Comparison of ENCODE assay signal across 19 cellular contexts in the genomic region with DNA sequence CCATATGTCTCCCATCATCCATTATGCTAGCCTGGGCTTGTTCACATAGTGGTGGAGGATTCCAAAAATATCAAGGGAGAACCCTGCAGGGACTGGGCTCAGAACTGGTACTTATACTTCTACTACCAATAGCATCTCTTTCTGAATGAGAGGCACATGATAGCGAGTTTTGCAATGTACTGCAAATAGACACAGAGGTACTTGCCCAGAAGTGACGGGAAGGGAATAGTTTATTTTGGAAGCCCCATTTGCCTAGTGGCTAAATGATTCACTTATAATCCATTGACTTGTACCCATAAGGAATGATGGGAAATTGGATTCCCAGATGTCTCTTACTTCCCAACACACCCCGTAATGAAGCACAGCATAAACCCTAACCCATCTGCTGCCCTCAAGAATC.
"Had no signal": no experiment of that assay in that cellular context is flagged by ENCODE, and none has a peak within 500 bp of the region (broad histone marks: within the 10 kb centered on the region; RNA-seq: fewer than 3 reads in every experiment).

No MANE protein-coding gene starts in this region.

- H3K9me3 ChIP-seq: adrenal gland, mucosa of descending colon, ovary, suprapubic skin had no signal

- H3K4me1 ChIP-seq: adrenal gland had no signal

- H3K4me1 Mint-ChIP-seq: memory B cell; naive thymus-derived CD8-positive, alpha-beta T cell had no signal

- H3K27me3 ChIP-seq: adrenal gland, ovary, suprapubic skin had no signal

- H3K27ac ChIP-seq: dorsolateral prefrontal cortex, ovary, suprapubic skin had no signal

- FAIRE-seq: colon, keratinocyte had no signal

- H3K36me3 Mint-ChIP-seq: activated naive CD4-positive, alpha-beta T cell treated with anti-CD3 and anti-CD28 coated beads, Interleukin-2, amount 50 U/mL, for 72 hours; memory B cell; type B pancreatic cell had no signal

- H3K9me3 Mint-ChIP-seq: stimulated activated naive CD8-positive, alpha-beta T cell treated with anti-CD3 and anti-CD28 coated beads, Interleukin-15, Interleukin-2, amounts not matched to agents 100 ng/mL and 50 ng/mL, for 24 hours; type B pancreatic cell had no signal

- ATAC-seq: activated naive CD4-positive, alpha-beta T cell treated with anti-CD3 and anti-CD28 coated beads, Interleukin-2, amount 50 U/mL, for 72 hours; mucosa of descending colon; naive thymus-derived CD8-positive, alpha-beta T cell had no signal

- H3K4me3 Mint-ChIP-seq: activated T-helper 1 cell treated with anti-CD3 and anti-CD28 coated beads, Interleukin-12 subunit alpha, Interleukin-12 subunit beta, Interleukin-2, Interleukin-4 antibody, amounts not matched to agents 30 ng/mL and 10 ng/mL and 1 ng/mL, durations not matched to agents 14 hours and 24 hours and 36 hours; memory B cell; naive thymus-derived CD8-positive, alpha-beta T cell; stimulated activated naive CD8-positive, alpha-beta T cell treated with anti-CD3 and anti-CD28 coated beads, Interleukin-15, Interleukin-2, amounts not matched to agents 100 ng/mL and 50 ng/mL, for 24 hours; type B pancreatic cell had no signal

- H3K4me3 ChIP-seq: adrenal gland, dorsolateral prefrontal cortex, mucosa of descending colon, ovary, suprapubic skin had no signal

- H3K36me3 ChIP-seq: adrenal gland, ovary, suprapubic skin had no signal

- DNase-seq: activated CD4-positive, alpha-beta T cell treated with anti-CD3 and anti-CD28 coated beads, Interleukin-2, amount 50 U/mL, for 4 hours; activated gamma-delta T cell treated with Interleukin-2 at 50 U/mL for 16 hours; adrenal gland; caudate nucleus; dorsolateral prefrontal cortex; foreskin fibroblast; hypothalamus; mucosa of descending colon; naive thymus-derived CD8-positive, alpha-beta T cell; ovary; stimulated activated CD4-positive, alpha-beta T cell treated with anti-CD3 and anti-CD28 coated beads, Interleukin-2, amount 100 ng/mL, for 24 hours had no signal

- H3K27ac Mint-ChIP-seq: activated naive CD4-positive, alpha-beta T cell treated with anti-CD3 and anti-CD28 coated beads, Interleukin-2, amount 50 U/mL, for 72 hours; activated T-helper 1 cell treated with anti-CD3 and anti-CD28 coated beads, Interleukin-12 subunit alpha, Interleukin-12 subunit beta, Interleukin-2, Interleukin-4 antibody, amounts not matched to agents 30 ng/mL and 10 ng/mL and 1 ng/mL, durations not matched to agents 14 hours and 24 hours and 36 hours; memory B cell; naive thymus-derived CD8-positive, alpha-beta T cell; stimulated activated naive CD8-positive, alpha-beta T cell treated with anti-CD3 and anti-CD28 coated beads, Interleukin-15, Interleukin-2, amounts not matched to agents 100 ng/mL and 50 ng/mL, for 24 hours; type B pancreatic cell had no signal

- H3K27me3 Mint-ChIP-seq: stimulated activated naive CD8-positive, alpha-beta T cell treated with anti-CD3 and anti-CD28 coated beads, Interleukin-15, Interleukin-2, amounts not matched to agents 100 ng/mL and 50 ng/mL, for 24 hours had no signal
